Comparison of ENCODE assay signal across 17 cellular contexts in the genomic region with DNA sequence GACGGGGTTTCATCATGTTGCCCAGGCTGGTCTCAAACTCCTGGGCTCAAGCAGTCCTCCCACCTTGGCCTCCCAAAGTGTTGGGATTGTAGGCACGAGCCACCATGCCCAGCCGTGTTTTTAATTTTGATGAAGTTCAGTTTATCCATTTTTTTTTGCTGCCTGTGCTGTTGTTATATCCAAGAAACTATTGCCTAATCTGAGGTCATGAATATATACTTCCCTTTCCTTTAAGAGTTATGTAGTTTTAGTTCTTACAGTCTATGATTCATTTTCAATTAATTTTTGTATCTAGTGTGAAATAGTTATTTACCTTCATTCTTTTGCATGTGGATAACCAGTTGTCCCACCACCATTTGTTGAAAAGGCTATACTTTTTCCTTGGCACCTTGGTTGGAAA.
"Had no signal": no experiment of that assay in that cellular context is flagged by ENCODE, and none has a peak within 500 bp of the region (broad histone marks: within the 10 kb centered on the region; RNA-seq: fewer than 3 reads in every experiment).

No MANE protein-coding gene starts in this region.

- H3K4me2 ChIP-seq: smooth muscle cell had no signal

- H3K4me1 ChIP-seq: body of pancreas, colonic mucosa, foreskin keratinocyte, right lobe of liver had no signal

- ATAC-seq: body of pancreas, foreskin keratinocyte, left ventricle myocardium superior, right lobe of liver, WTC11 had no signal

- DNase-seq: activated CD4-positive, alpha-beta T cell treated with anti-CD3 and anti-CD28 coated beads for 48 hours; amniotic stem cell; body of pancreas; central memory CD4-positive, alpha-beta T cell; colonic mucosa; effector CD4-positive, alpha-beta T cell; foreskin keratinocyte; glutamatergic neuron; hypothalamus; left ventricle myocardium superior; mesenchymal stem cell; ovary; right lobe of liver; stimulated activated CD4-positive, alpha-beta T cell treated with anti-CD3 and anti-CD28 coated beads, Interleukin-4, amount 100 ng/mL, for 4 hours; stimulated activated CD8-positive, alpha-beta memory T cell treated with anti-CD3 and anti-CD28 coated beads, Interleukin-4, amount 100 ng/mL, for 48 hours had no signal

- H3K36me3 ChIP-seq: colonic mucosa, ovary had no signal

- H3K27ac ChIP-seq: body of pancreas, colonic mucosa, foreskin keratinocyte, ovary, right lobe of liver had no signal

- H3K9me3 ChIP-seq: colonic mucosa, ovary, right lobe of liver had no signal

- H3K4me3 ChIP-seq: body of pancreas, colonic mucosa, ovary, right lobe of liver, smooth muscle cell had no signal

- H3K27me3 ChIP-seq: body of pancreas, colonic mucosa, foreskin keratinocyte, ovary, right lobe of liver had no signal
